Comparison of ENCODE assay signal across 19 cellular contexts in genomic region chr3:76026379-76026778, GRCh38.
"Had no signal": no experiment of that assay in that cellular context is flagged by ENCODE, and none has a peak within 500 bp of the region (broad histone marks: within the 10 kb centered on the region; RNA-seq: fewer than 3 reads in every experiment).

No MANE protein-coding gene starts in this region.

- ATAC-seq: effector memory CD8-positive, alpha-beta T cell; heart left ventricle; mucosa of descending colon; naive thymus-derived CD8-positive, alpha-beta T cell; upper lobe of right lung had no signal

- H3K9me3 ChIP-seq: esophagus muscularis mucosa, neutrophil, right atrium auricular region, vagina had no signal

- H3K27ac ChIP-seq: epithelial cell of prostate, esophagus muscularis mucosa, heart left ventricle, neutrophil, right atrium auricular region, tibial artery, upper lobe of right lung, vagina had no signal

- H3K27ac Mint-ChIP-seq: dendritic cell treated with granulocyte-macrophage colony-stimulating factor and Interleukin-4, amounts not matched to agents 40 ng/mL and 50 ng/mL, for 4 days; effector memory CD8-positive, alpha-beta T cell; naive thymus-derived CD8-positive, alpha-beta T cell had no signal

- H3K9me3 Mint-ChIP-seq: dendritic cell treated with granulocyte-macrophage colony-stimulating factor and Interleukin-4, amounts not matched to agents 40 ng/mL and 50 ng/mL, for 4 days had no signal

- FAIRE-seq: frontal cortex, islet of Langerhans had no signal

- DNase-seq: effector memory CD8-positive, alpha-beta T cell; heart left ventricle; hippocampal formation; kidney glomerular epithelial cell; mucosa of descending colon; naive thymus-derived CD8-positive, alpha-beta T cell; stimulated activated CD4-positive, alpha-beta T cell treated with anti-CD3 and anti-CD28 coated beads, Interleukin-2, amount 100 ng/mL, for 48 hours; stimulated activated naive CD4-positive, alpha-beta T cell treated with Interleukin-2 at 50 U/mL for 16 hours; tibial artery; upper lobe of right lung had no signal

- H3K27me3 ChIP-seq: esophagus muscularis mucosa, heart left ventricle, neutrophil, right atrium auricular region, tibial artery, upper lobe of right lung, vagina had no signal

- H3K36me3 ChIP-seq: esophagus muscularis mucosa, heart left ventricle, neutrophil, right atrium auricular region, tibial artery, upper lobe of right lung, vagina had no signal

- H3K4me1 ChIP-seq: esophagus muscularis mucosa, heart left ventricle, right atrium auricular region, tibial artery, upper lobe of right lung, vagina had no signal

- H3K4me1 Mint-ChIP-seq: naive thymus-derived CD8-positive, alpha-beta T cell had no signal

- H3K4me3 Mint-ChIP-seq: dendritic cell treated with granulocyte-macrophage colony-stimulating factor and Interleukin-4, amounts not matched to agents 40 ng/mL and 50 ng/mL, for 4 days; effector memory CD8-positive, alpha-beta T cell; naive thymus-derived CD8-positive, alpha-beta T cell had no signal

- H3K27me3 Mint-ChIP-seq: dendritic cell treated with granulocyte-macrophage colony-stimulating factor and Interleukin-4, amounts not matched to agents 40 ng/mL and 50 ng/mL, for 4 days; effector memory CD8-positive, alpha-beta T cell; naive thymus-derived CD8-positive, alpha-beta T cell had no signal

- H3K4me3 ChIP-seq: esophagus muscularis mucosa, heart left ventricle, mucosa of descending colon, right atrium auricular region, smooth muscle cell, tibial artery, upper lobe of right lung, vagina had no signal

- H3K36me3 Mint-ChIP-seq: naive thymus-derived CD8-positive, alpha-beta T cell had no signal

- H3K4me2 ChIP-seq: smooth muscle cell had no signal
